Comparison of ENCODE assay signal across 8 cellular contexts in the genomic region with DNA sequence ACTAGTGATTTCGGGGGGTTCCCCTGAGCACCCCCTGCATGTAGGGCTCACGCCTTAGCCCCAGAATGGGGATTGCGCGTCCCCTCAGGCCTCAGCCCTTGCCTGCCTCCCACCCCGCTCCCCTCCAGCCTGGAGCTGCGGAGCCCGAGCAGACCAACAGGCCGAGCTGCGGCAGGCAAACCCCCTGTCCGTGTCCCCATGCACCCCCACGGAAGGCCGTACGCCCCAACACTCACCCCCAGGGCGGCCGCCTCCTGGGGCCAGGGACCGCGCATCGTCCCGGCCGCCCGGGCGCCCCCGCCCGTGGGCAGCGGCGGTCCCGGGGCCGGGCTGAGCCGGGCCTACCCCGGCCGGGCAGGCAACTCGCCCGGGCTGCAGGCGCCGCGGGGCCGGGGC. TPM values are rescaled to one million over a fixed set of nuclear protein-coding genes. Genes with fewer than 3 reads are reported as not detected.
A peak's percentile ranks its signal among the peaks of the same experiment; 100 is the strongest.
DNase-seq lines count a peak whose midpoint lies in the region; ATAC-seq and TF ChIP-seq lines count a peak whose summit lies in the region.

No MANE protein-coding gene starts in this region.

- H3K9ac ChIP-seq in subcutaneous abdominal adipose tissue (ENCODE audit: low read length in 5 of 5), result peak overlapping the region in 1 of 5 donors; percentile 64

- no peaks in the 10 kb centered on the region for H3K9me3 ChIP-seq in ascending aorta
- H3K9me3 ChIP-seq in subcutaneous abdominal adipose tissue (ENCODE audit: control insufficient read depth in 5 of 5, low read length in 5 of 5), result no peaks in the 10 kb centered on the region
- no peaks in the 10 kb centered on the region for H3K9me3 ChIP-seq in upper lobe of right lung

- peaks cover 7 to 19% of the 10 kb centered on the region in 2 donors for H3K4me1 ChIP-seq in ascending aorta
- peaks cover 5 to 57% (median 49%) of the 10 kb centered on the region in 5 donors for H3K4me1 ChIP-seq in subcutaneous abdominal adipose tissue (ENCODE audit: control insufficient read depth in 5 of 5, insufficient read depth in 5 of 5, low read length in 5 of 5)
- H3K4me1 ChIP-seq in upper lobe of right lung, result peaks cover 9% of the 10 kb centered on the region

- no peaks in the 10 kb centered on the region for H3K27me3 ChIP-seq in ascending aorta
- peaks cover 0 to 3% (median 0%) of the 10 kb centered on the region in 5 donors for H3K27me3 ChIP-seq in subcutaneous abdominal adipose tissue (ENCODE audit: control insufficient read depth in 5 of 5, insufficient read depth in 4 of 5, low read length in 5 of 5)
- peaks cover 74% of the 10 kb centered on the region for H3K27me3 ChIP-seq in upper lobe of right lung

- DNase-seq in DMS53 (lab: John Stamatoyannopoulos, UW) (peak; percentile 59), DMS53 treated with DMSO at 0.1 percent for 48 hours (lab: John Stamatoyannopoulos, UW; ENCODE audit: unreplicated experiment) (no peak), ascending aorta (ENCODE audit: low spot score in 2 of 2) (no peak), left kidney (ENCODE audit: low read depth, low spot score) (peak; percentile 51), upper lobe of right lung (no peak), posterior vena cava (ENCODE audit: low spot score) (no peak)

- ATAC-seq in upper lobe of right lung (no peak), HG03469 (IDR thresholded peaks at IDR 0.05; ENCODE audit: unreplicated experiment) (no peak)

- H3K4me3 ChIP-seq in ascending aorta (peak overlapping the region; percentile 56 to 60), subcutaneous abdominal adipose tissue (ENCODE audit: low read depth in 1 of 5, low read length in 5 of 5) (peak overlapping the region; percentile 63 to 81 (median 69)), upper lobe of right lung (no peak overlapping the region)

- intact Hi-C loops in ascending aorta (cut with DNase I) (loop anchor here (1.0 to 2.0 kb wide), 5 partner anchors 23 to 149 kb away; no protein-coding TSS in a partner anchor), upper lobe of right lung (cut with DNase I) (loop anchor here (10.0 kb wide), 1 partner anchor 149 kb away; no protein-coding TSS in a partner anchor), posterior vena cava (cut with DNase I) (loop anchor here (2.0 to 5.0 kb wide), 3 partner anchors 101 to 151 kb away; no protein-coding TSS in a partner anchor)

- no peaks in the 10 kb centered on the region for H3K36me3 ChIP-seq in ascending aorta
- peaks cover 0 to 5% (median 0%) of the 10 kb centered on the region in 5 donors for H3K36me3 ChIP-seq in subcutaneous abdominal adipose tissue (ENCODE audit: control insufficient read depth in 5 of 5, insufficient read depth in 5 of 5, low read length in 5 of 5)
- no peaks in the 10 kb centered on the region for H3K36me3 ChIP-seq in upper lobe of right lung

- TF ChIP-seq CTCF in ascending aorta (IDR thresholded peaks at IDR 0.05) (no peak), upper lobe of right lung (IDR thresholded peaks at IDR 0.05) (no peak)

- no peak overlapping the region for H3K27ac ChIP-seq in ascending aorta
- no peak overlapping the region for H3K27ac ChIP-seq in subcutaneous abdominal adipose tissue (ENCODE audit: low read depth, low read length)
- no peak overlapping the region for H3K27ac ChIP-seq in upper lobe of right lung

RNA-seq across cellular contexts. Expression of a gene that starts 1.2 kb away (rescaled TPM):
- total RNA-seq in ascending aorta (not detected), upper lobe of right lung (0.41 TPM), posterior vena cava (1 to 10 TPM; 1.6 to 9.7 TPM)

Comparison
In these comparisons a context has a peak if more than half of its experiments do, and no peak if none do; other contexts are left out.
1. DNase-seq: peak in DMS53 (single experiment) and left kidney (single experiment); none in DMS53 treated with DMSO at 0.1 percent for 48 hours (single experiment), ascending aorta (0 of 2), upper lobe of right lung (single experiment) and posterior vena cava (single experiment).